In the genomic region with DNA sequence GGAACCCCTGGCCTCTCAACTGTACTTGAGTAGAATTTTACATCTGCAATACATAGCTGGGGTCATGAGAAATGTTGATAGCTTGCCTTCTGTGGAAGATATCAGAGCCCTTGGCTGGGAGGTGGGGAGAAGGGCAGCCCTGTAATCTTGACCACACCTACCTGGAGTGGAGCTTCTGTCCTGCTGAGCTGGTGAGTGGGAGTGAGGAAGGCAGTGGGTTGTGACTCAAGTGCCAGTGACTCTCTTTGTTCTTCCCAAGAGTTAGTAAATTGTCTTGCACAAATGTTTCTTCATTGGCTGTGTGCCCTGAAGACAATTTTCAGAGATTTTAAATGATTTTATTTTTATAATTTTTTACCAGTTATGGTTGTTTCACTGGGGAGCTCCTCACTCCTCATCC, we compare ENCODE assay signal across 24 cellular contexts.
DNase-seq lines count a peak whose midpoint lies in the region; ATAC-seq and TF ChIP-seq lines count a peak whose summit lies in the region.
"Had no signal": no experiment of that assay in that cellular context is flagged by ENCODE, and none has a peak within 500 bp of the region (broad histone marks: within the 10 kb centered on the region; RNA-seq: fewer than 3 reads in every experiment).

No MANE protein-coding gene starts in this region.

- TF ChIP-seq CTCF in PC-3 (conservative IDR thresholded peaks at IDR 0.05; ENCODE audit: low read depth, low read length) (no peak), epithelial cell of esophagus (IDR thresholded peaks at IDR 0.05; ENCODE audit: insufficient read depth, low read depth, low read length, missing control alignments) (no peak), left lung (IDR thresholded peaks at IDR 0.05) (no peak)

- H3K36me3 ChIP-seq in GM23248 (ENCODE audit: low read depth), result no peaks in the 10 kb centered on the region; the same call in 1 of the 2 replicates
- H3K36me3 ChIP-seq in PC-3 (ENCODE audit: low read depth, low read length), result no peaks in the 10 kb centered on the region
- no peaks in the 10 kb centered on the region for H3K36me3 ChIP-seq in left lung
- H3K36me3 ChIP-seq: heart right ventricle, suprapubic skin, uterus had no signal

- H3K4me2 ChIP-seq in GM23248 (ENCODE audit: unreplicated experiment), result no peak overlapping the region
- no peak overlapping the region for H3K4me2 ChIP-seq in PC-3 (ENCODE audit: low read length)

- H3K9ac ChIP-seq in GM23248 (no peak overlapping the region), PC-3 (ENCODE audit: low read length) (no peak overlapping the region)

- H3K79me2 ChIP-seq in GM23248 (ENCODE audit: insufficient read depth) (no peaks in the 10 kb centered on the region), PC-3 (ENCODE audit: low read length) (no peaks in the 10 kb centered on the region)

- H3K4me1 ChIP-seq in GM23248 (ENCODE audit: insufficient read depth) (0 out of 2 replicates have a peak, but pooled peaks cover 8% of the 10 kb centered on the region), PC-3 (ENCODE audit: insufficient read depth, low read length) (no peaks in the 10 kb centered on the region), left lung (no peaks in the 10 kb centered on the region)
- H3K4me1 ChIP-seq: Caco-2, suprapubic skin, uterus had no signal

- DNase-seq in GM23248 (peak; percentile 63), PC-3 (peak; percentile 8), epithelial cell of esophagus (ENCODE audit: low read depth) (peak; percentile 42), left lung (no peak), NCI-H1092 treated with DMSO at 0.1 percent for 48 hours (lab: John Stamatoyannopoulos, UW) (no peak), ecto neural progenitor cell (ENCODE audit: low spot score) (no peak)
- no peak for DNase-seq in activated CD4-positive, alpha-beta T cell treated with anti-CD3 and anti-CD28 coated beads, Interleukin-2, amount 50 U/mL, for 1 hour
- DNase-seq: activated CD4-positive, alpha-beta T cell treated with anti-CD3 and anti-CD28 coated beads, Interleukin-2, amount 50 U/mL, for 4 hours; activated naive CD4-positive, alpha-beta T cell treated with anti-CD3 and anti-CD28 coated beads, Interleukin-2, amount 10 ng/mL, durations not matched to agents 7 days and 5 days; amygdala; C1 segment of cervical spinal cord; Caco-2; DND-41; heart right ventricle; NCI-H1092; NCI-H1930; NCI-H526 treated with DMSO at 0.1 percent for 48 hours; small intestine; stimulated activated CD4-positive, alpha-beta T cell treated with anti-CD3 and anti-CD28 coated beads, Interleukin-1b, Interleukin-23, amount 100 ng/mL, for 48 hours; uterus had no signal

- BruUV-seq in PC-3 (replicated peaks; lab: Mats Ljungman, UMichigan), result no TSS peak

- H4K20me1 ChIP-seq in GM23248 (ENCODE audit: insufficient read depth) (no peaks in the 10 kb centered on the region), PC-3 (ENCODE audit: low read length) (no peaks in the 10 kb centered on the region)

- H3K27ac ChIP-seq in GM23248 (no peak overlapping the region), PC-3 (ENCODE audit: low read length) (no peak overlapping the region), left lung (no peak overlapping the region)
- H3K27ac ChIP-seq: heart right ventricle, suprapubic skin, uterus had no signal

- CTCF ChIA-PET in PC-3 (lab: Charles Lee), result no interaction called here

- in situ Hi-C loops in GM23248 (cut with MboI), result no loop called here

- intact Hi-C loops in PC-3 (cut with micrococcal nuclease), result no loop called here
- intact Hi-C loops in left lung (cut with DNase I), result no loop called here

- ATAC-seq in PC-3 (no peak), left lung (peak; percentile 28), GM18511 (IDR thresholded peaks at IDR 0.05; ENCODE audit: unreplicated experiment) (no peak)
- ATAC-seq: heart right ventricle, left lobe of liver, SK-N-SH treated with all-trans-retinoic acid at 6 μM for 48 hours had no signal

- POLR2A ChIA-PET in PC-3 (lab: Charles Lee; ENCODE audit: unreplicated experiment), result no interaction called here

- H2AFZ ChIP-seq in GM23248 (no peak overlapping the region), PC-3 (ENCODE audit: low read length) (no peak overlapping the region)

- H3F3A ChIP-seq in GM23248 (ENCODE audit: insufficient read depth) (no peaks in the 10 kb centered on the region), PC-3 (ENCODE audit: low read length, unreplicated experiment) (no peaks in the 10 kb centered on the region)

- H3K9me2 ChIP-seq in GM23248 (ENCODE audit: insufficient read depth), result no peaks in the 10 kb centered on the region
- no peaks in the 10 kb centered on the region for H3K9me2 ChIP-seq in PC-3 (replicated peaks; ENCODE audit: low read length)

- H3K9me3 ChIP-seq in GM23248 (ENCODE audit: low read depth) (no peaks in the 10 kb centered on the region), PC-3 (ENCODE audit: low read length) (no peaks in the 10 kb centered on the region), left lung (no peaks in the 10 kb centered on the region)
- H3K9me3 ChIP-seq: Caco-2, suprapubic skin, uterus had no signal

- H3K4me3 ChIP-seq in GM23248 (no peak overlapping the region), PC-3 (ENCODE audit: low read length) (no peak overlapping the region), epithelial cell of esophagus (ENCODE audit: low read length) (no peak overlapping the region), left lung (no peak overlapping the region)
- H3K4me3 ChIP-seq: heart right ventricle, suprapubic skin, uterus had no signal

- H3K27me3 ChIP-seq in GM23248 (replicated peaks; ENCODE audit: insufficient read depth), result no peaks in the 10 kb centered on the region
- no peaks in the 10 kb centered on the region for H3K27me3 ChIP-seq in PC-3 (ENCODE audit: low read length)
- H3K27me3 ChIP-seq in left lung, result no peaks in the 10 kb centered on the region
- H3K27me3 ChIP-seq: heart right ventricle, suprapubic skin, uterus had no signal

Comparison
In these comparisons a context has a peak if more than half of its experiments do, and no peak if none do; other contexts are left out.
1. DNase-seq: peak in GM23248 (single experiment), PC-3 (single experiment) and epithelial cell of esophagus (single experiment); none in left lung (0 of 2), NCI-H1092 treated with DMSO at 0.1 percent for 48 hours (single experiment), activated CD4-positive, alpha-beta T cell treated with anti-CD3 and anti-CD28 coated beads, Interleukin-2, amount 50 U/mL, for 1 hour (single experiment) and ecto neural progenitor cell (single experiment).